Comparison of ENCODE assay signal across 9 cellular contexts in genomic region chr3:69855436-69856162, GRCh38.
DNase-seq lines count a peak whose midpoint lies in the region; ATAC-seq and TF ChIP-seq lines count a peak whose summit lies in the region.
"Had no signal": no experiment of that assay in that cellular context is flagged by ENCODE, and none has a peak within 500 bp of the region (broad histone marks: within the 10 kb centered on the region; RNA-seq: fewer than 3 reads in every experiment).

No MANE protein-coding gene starts in this region.

- 35 to 37% methylated on average over 5 of the region's 5 CpGs for WGBS in thyroid gland, 2 donors

- H3K27me3 ChIP-seq in thyroid gland: no peaks in the 10 kb centered on the region
- H3K27me3 ChIP-seq: BLaER1 had no signal

- TF ChIP-seq CTCF in thyroid gland (IDR thresholded peaks at IDR 0.05): peak in 4 of 6 experiments; percentile 10 to 52 (median 47)

- no peak overlapping the region for H3K4me3 ChIP-seq in thyroid gland (replicated peaks in 1 of 3)
- H3K4me3 ChIP-seq: BLaER1 had no signal

- H3K27ac ChIP-seq in thyroid gland: peak overlapping the region in 1 of 3 donors; percentile 46
- H3K27ac ChIP-seq: BLaER1 had no signal

- intact Hi-C loops in thyroid gland (cut with DNase I): no loop called here

- TF ChIP-seq POLR2A in thyroid gland (IDR thresholded peaks at IDR 0.05): no peak

- H3K36me3 ChIP-seq in thyroid gland: no peaks in the 10 kb centered on the region
- H3K36me3 ChIP-seq: BLaER1 had no signal

- DNase-seq in NCI-H1417 (lab: John Stamatoyannopoulos, UW) (peak in 2 of 3 experiments; percentile 13 to 51), NCI-H1417 treated with DMSO at 0.1 percent for 48 hours (lab: John Stamatoyannopoulos, UW) (no peak), astrocyte of the hippocampus (ENCODE audit: low read depth, low spot score) (peak; percentile 32), iris pigment epithelial cell (ENCODE audit: low read depth) (peak; percentile 63), thyroid gland (no peak), T-helper 1 cell (no peak), OCI-M2 (lab: John Stamatoyannopoulos, UW; ENCODE audit: unreplicated experiment) (no peak)

- H3K9me3 ChIP-seq in thyroid gland: no peaks in the 10 kb centered on the region
- H3K9me3 ChIP-seq: BLaER1 had no signal

- peaks cover 18 to 19% of the 10 kb centered on the region in 2 donors for H3K4me1 ChIP-seq in thyroid gland
- H3K4me1 ChIP-seq: BLaER1 had no signal

- no peak for ATAC-seq in HG03135 (IDR thresholded peaks at IDR 0.05; ENCODE audit: unreplicated experiment)

Comparison
In these comparisons a context has a peak if more than half of its experiments do, and no peak if none do; other contexts are left out.
1. DNase-seq: peak in NCI-H1417 (2 of 3), astrocyte of the hippocampus (single experiment) and iris pigment epithelial cell (single experiment); none in NCI-H1417 treated with DMSO at 0.1 percent for 48 hours (single experiment), thyroid gland (0 of 2), T-helper 1 cell (0 of 5) and OCI-M2 (single experiment).